ENCODE assay signal across 32 cellular contexts in the genomic region with DNA sequence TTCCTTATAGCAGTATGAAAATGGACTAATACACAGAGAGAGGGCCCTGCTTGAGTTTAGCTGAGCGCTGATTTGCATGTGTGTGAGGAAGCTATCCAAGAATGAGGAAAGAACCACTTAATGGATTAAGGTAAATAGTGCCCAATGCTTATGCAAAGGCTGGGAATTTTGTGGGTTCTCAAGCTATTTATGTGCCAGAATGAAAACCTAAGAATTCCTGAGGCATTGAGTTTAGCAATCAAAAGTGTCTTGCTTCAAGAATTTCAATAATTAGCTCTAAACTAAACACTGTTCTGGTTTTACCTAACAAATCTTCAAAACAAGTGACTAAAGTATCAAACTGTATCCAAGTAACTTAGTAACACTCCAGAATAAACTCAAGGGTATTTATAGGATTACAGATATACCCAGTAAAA. TPM values are rescaled to one million over a fixed set of nuclear protein-coding genes. Genes with fewer than 3 reads are reported as not detected.
DNase-seq lines count a peak whose midpoint lies in the region; ATAC-seq, FAIRE-seq and TF ChIP-seq lines count a peak whose summit lies in the region.
"Had no signal": no experiment of that assay in that cellular context is flagged by ENCODE, and none has a peak within 500 bp of the region (broad histone marks: within the 10 kb centered on the region; RNA-seq: fewer than 3 reads in every experiment).

No MANE protein-coding gene starts in this region.

- H3K4me3 ChIP-seq in pancreas: no peak overlapping the region
- H3K4me3 ChIP-seq: breast epithelium, heart left ventricle, tibial nerve had no signal

- no peak overlapping the region for H3K27ac ChIP-seq in pancreas
- H3K27ac ChIP-seq: breast epithelium, heart left ventricle, tibial nerve had no signal

- H3K4me3 Mint-ChIP-seq in WTC11 (no peak overlapping the region), type B pancreatic cell (no peak overlapping the region)
- H3K4me3 Mint-ChIP-seq: activated B cell treated with CpG ODN at 0.5 μM for 24 hours; activated CD8-positive, alpha-beta memory T cell treated with anti-CD3 and anti-CD28 coated beads, Interleukin-2, amount 10 ng/mL, durations not matched to agents 7 days and 5 days; HFFc6 had no signal

- peaks cover 4% of the 10 kb centered on the region; the same call in 1 of the 2 replicates for H3K9me3 Mint-ChIP-seq in WTC11
- no peaks in the 10 kb centered on the region for H3K9me3 Mint-ChIP-seq in type B pancreatic cell
- H3K9me3 Mint-ChIP-seq: activated B cell treated with CpG ODN at 0.5 μM for 24 hours had no signal

- no peaks in the 10 kb centered on the region for H3K4me1 ChIP-seq in pancreas
- H3K4me1 ChIP-seq: breast epithelium, heart left ventricle, tibial nerve had no signal

- H3K27me3 Mint-ChIP-seq in WTC11 (ENCODE audit: low read depth) (no peaks in the 10 kb centered on the region; the same call in 1 of the 2 replicates), type B pancreatic cell (no peaks in the 10 kb centered on the region)

- H3K36me3 Mint-ChIP-seq in WTC11: no peaks in the 10 kb centered on the region
- no peaks in the 10 kb centered on the region for H3K36me3 Mint-ChIP-seq in type B pancreatic cell
- H3K36me3 Mint-ChIP-seq: activated CD8-positive, alpha-beta memory T cell treated with anti-CD3 and anti-CD28 coated beads, Interleukin-2, amount 10 ng/mL, durations not matched to agents 7 days and 5 days had no signal

- FAIRE-seq in pancreas (lab: Jason Lieb, UNC): no peak
- FAIRE-seq: colon, GM18507 had no signal

- H3K27ac Mint-ChIP-seq in WTC11 (0 out of 2 replicates have a peak overlapping the region, but pooled peaks have one; percentile 32), type B pancreatic cell (no peak overlapping the region)
- H3K27ac Mint-ChIP-seq: activated B cell treated with CpG ODN at 0.5 μM for 24 hours; activated CD8-positive, alpha-beta memory T cell treated with anti-CD3 and anti-CD28 coated beads, Interleukin-2, amount 10 ng/mL, durations not matched to agents 7 days and 5 days; HFFc6 had no signal

- peak; percentile 12 for DNase-seq in H4 (ENCODE audit: low spot score)
- no peak for DNase-seq in WTC11 (ENCODE audit: low spot score)
- peak; percentile 67 for DNase-seq in kidney glomerular epithelial cell (lab: John Stamatoyannopoulos, UW)
- no peak for DNase-seq in type B pancreatic cell (ENCODE audit: extremely low spot score, unreplicated experiment)
- DNase-seq in NCI-H1105 treated with DMSO at 0.1 percent for 48 hours (lab: John Stamatoyannopoulos, UW): no peak
- no peak for DNase-seq in medulla oblongata (ENCODE audit: extremely low spot score)
- no peak for DNase-seq in pancreas
- DNase-seq in stimulated activated CD4-positive, alpha-beta T cell treated with anti-CD3 and anti-CD28 coated beads, Interleukin-12 subunit alpha, Interleukin-12 subunit beta, amount 100 ng/mL, for 4 hours: no peak
- DNase-seq: activated B cell treated with CpG ODN at 0.5 μM for 24 hours; activated CD4-positive, alpha-beta T cell treated with anti-CD3 and anti-CD28 coated beads, Interleukin-2, amount 50 U/mL, for 1 hour; activated CD8-positive, alpha-beta memory T cell treated with anti-CD3 and anti-CD28 coated beads, Interleukin-2, amount 10 ng/mL, durations not matched to agents 7 days and 5 days; activated naive CD4-positive, alpha-beta T cell treated with Interleukin-2 at 50 U/mL for 16 hours; DMS79; effector CD4-positive, alpha-beta T cell; heart left ventricle; HFFc6; left cardiac atrium; NCI-H1694 treated with DMSO at 0.1 percent for 48 hours; NCI-H526 treated with DMSO at 0.1 percent for 48 hours; nucleus accumbens; stimulated activated CD8-positive, alpha-beta memory T cell treated with anti-CD3 and anti-CD28 coated beads, Interleukin-4, amount 100 ng/mL, for 48 hours had no signal

- H3K36me3 ChIP-seq in pancreas: no peaks in the 10 kb centered on the region
- H3K36me3 ChIP-seq: breast epithelium, heart left ventricle, tibial nerve had no signal

- POLR2A ChIA-PET in WTC11 (lab: Charles Lee): no interaction called here

- peaks cover 13% of the 10 kb centered on the region for H3K4me1 Mint-ChIP-seq in WTC11
- no peaks in the 10 kb centered on the region for H3K4me1 Mint-ChIP-seq in type B pancreatic cell (ENCODE audit: unreplicated experiment)
- H3K4me1 Mint-ChIP-seq: activated B cell treated with CpG ODN at 0.5 μM for 24 hours; activated CD8-positive, alpha-beta memory T cell treated with anti-CD3 and anti-CD28 coated beads, Interleukin-2, amount 10 ng/mL, durations not matched to agents 7 days and 5 days had no signal

- ATAC-seq in WTC11 (peak; percentile 63), pancreas (no peak)
- ATAC-seq: activated CD8-positive, alpha-beta memory T cell treated with anti-CD3 and anti-CD28 coated beads, Interleukin-2, amount 10 ng/mL, durations not matched to agents 7 days and 5 days; heart left ventricle; left cardiac atrium; Panc1 had no signal

- H3K27me3 ChIP-seq in pancreas: no peaks in the 10 kb centered on the region
- H3K27me3 ChIP-seq: breast epithelium, heart left ventricle, tibial nerve had no signal

- H3K9me3 ChIP-seq in pancreas: no peaks in the 10 kb centered on the region
- H3K9me3 ChIP-seq: breast epithelium, heart left ventricle, tibial nerve had no signal

- WGBS in pancreas, 2 donors: 96 to 97% methylated on average over 1 of the region's 1 CpG

- CTCF ChIA-PET in WTC11 (lab: Charles Lee): no interaction called here

- intact Hi-C loops in pancreas (cut with DNase I): no loop called here

- TF ChIP-seq CTCF in WTC11 (IDR thresholded peaks at IDR 0.05) (no peak), type B pancreatic cell (conservative IDR thresholded peaks at IDR 0.05) (peak; percentile 14), pancreas (IDR thresholded peaks at IDR 0.05) (no peak)

TF ChIP-seq in WTC11, 78 proteins besides CTCF, POLR2A, EP300 and RAD21:
- TF ChIP-seq MAX (CRISPR knock-in tag; IDR thresholded peaks at IDR 0.05): 0 out of 2 replicates have a peak, but pooled peaks have one; percentile 3
- no peak for TF ChIP-seq ZNF263 (CRISPR knock-in tag; IDR thresholded peaks at IDR 0.05; ENCODE audit: low read depth)
- TF ChIP-seq ZNF423 (CRISPR knock-in tag; IDR thresholded peaks at IDR 0.05): no peak
- no peak for TF ChIP-seq GTF2I (CRISPR knock-in tag; conservative IDR thresholded peaks at IDR 0.05)
TF ChIP-seq in WTC11: peak in this region for 1.

RNA-seq across cellular contexts. Expression of gene OR14J1, which starts 7.0 kb away (rescaled TPM):
- total RNA-seq in H4 (2014; rRNA removed; shearing (Covaris generic)): not detected in 2 replicates
- total RNA-seq in WTC11 (2021): not detected in 3 replicates
- total RNA-seq in type B pancreatic cell (ENCODE audit: low replicate concordance): not detected in 2 replicates
- total RNA-seq in pancreas: not detected
- polyA plus RNA-seq in pancreas: not detected
- total RNA-seq: activated B cell treated with CpG ODN at 0.5 μM for 24 hours; activated CD8-positive, alpha-beta memory T cell treated with anti-CD3 and anti-CD28 coated beads, Interleukin-2, amount 10 ng/mL, durations not matched to agents 7 days and 5 days; breast epithelium; fibroblast of villous mesenchyme; heart left ventricle; HFFc6; left cardiac atrium; LHCN-M2; pulmonary artery endothelial cell; skeletal muscle tissue; tibial nerve had no signal
- polyA plus RNA-seq: BJ, esophagus, heart left ventricle had no signal

Comparison
In these comparisons a context has a peak if more than half of its experiments do, and no peak if none do; other contexts are left out.
1. DNase-seq: peak in H4 (single experiment) and kidney glomerular epithelial cell (single experiment); none in WTC11 (single experiment), type B pancreatic cell (single experiment), NCI-H1105 treated with DMSO at 0.1 percent for 48 hours (single experiment), medulla oblongata (single experiment), pancreas (0 of 6) and stimulated activated CD4-positive, alpha-beta T cell treated with anti-CD3 and anti-CD28 coated beads, Interleukin-12 subunit alpha, Interleukin-12 subunit beta, amount 100 ng/mL, for 4 hours (single experiment).